Comparison of ENCODE assay signal across 9 cellular contexts in the genomic region with DNA sequence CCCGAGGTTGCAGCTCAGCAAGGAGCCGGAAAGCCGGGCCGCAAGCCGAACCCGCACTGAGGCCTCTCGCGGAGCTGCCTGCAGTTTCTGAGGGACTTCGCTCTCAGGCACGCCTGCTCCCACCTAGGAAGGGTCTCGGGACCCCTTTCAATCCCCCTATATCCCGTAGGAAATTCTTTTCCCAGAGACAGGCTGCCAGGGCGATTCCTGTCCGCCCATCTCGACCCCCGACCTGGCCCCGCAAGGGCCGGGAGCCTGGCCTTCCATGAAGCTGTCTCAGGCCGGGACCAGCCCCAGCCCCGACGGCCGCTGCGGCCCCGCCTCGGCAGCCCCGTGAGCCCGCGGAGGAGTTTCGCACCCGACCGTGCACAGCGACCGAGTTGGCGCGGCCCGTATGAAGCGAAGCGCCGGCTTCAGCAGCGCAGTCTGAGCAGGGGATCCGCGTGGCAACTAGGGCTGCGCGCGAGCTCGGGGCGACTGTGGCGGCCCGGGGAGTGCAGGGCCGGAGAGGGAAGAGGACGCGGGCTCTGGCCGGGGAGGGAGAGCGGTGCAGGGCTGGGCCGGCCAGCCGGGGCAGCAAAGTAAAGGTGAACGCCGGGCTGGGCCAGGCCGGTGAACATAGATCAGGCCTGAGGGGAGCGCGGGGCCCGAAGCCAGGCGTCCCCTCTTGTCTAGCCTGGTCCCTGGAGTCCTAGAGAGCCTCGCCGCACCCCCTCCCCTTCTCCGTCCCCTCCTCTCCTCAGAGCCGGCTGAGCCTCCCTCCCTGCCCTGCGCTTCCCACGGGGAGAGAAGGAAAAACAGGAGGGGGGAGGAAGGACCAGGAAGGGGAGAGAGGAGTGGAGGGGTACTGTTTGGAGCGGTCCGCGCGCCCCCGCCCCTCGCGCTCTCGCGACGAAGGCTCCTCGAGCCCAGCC. TPM values are rescaled to one million over a fixed set of nuclear protein-coding genes. Genes with fewer than 3 reads are reported as not detected.
A peak's percentile ranks its signal among the peaks of the same experiment; 100 is the strongest.
DNase-seq lines count a peak whose midpoint lies in the region; ATAC-seq and TF ChIP-seq lines count a peak whose summit lies in the region.
"Had no signal": no experiment of that assay in that cellular context is flagged by ENCODE, and none has a peak within 500 bp of the region (broad histone marks: within the 10 kb centered on the region; RNA-seq: fewer than 3 reads in every experiment).

No MANE protein-coding gene starts in this region.

- H3K4me1 Mint-ChIP-seq in activated naive CD4-positive, alpha-beta T cell treated with anti-CD3 and anti-CD28 coated beads, Interleukin-2, amount 10 ng/mL, durations not matched to agents 7 days and 5 days: peaks cover 14% of the 10 kb centered on the region
- peaks cover 41% of the 10 kb centered on the region for H3K4me1 Mint-ChIP-seq in activated B cell treated with CpG ODN at 0.5 μM for 24 hours

- H3K27me3 ChIP-seq in subcutaneous abdominal adipose tissue (ENCODE audit: control insufficient read depth in 5 of 5, insufficient read depth in 4 of 5, low read length in 5 of 5): peaks cover 58 to 87% (median 82%) of the 10 kb centered on the region in 5 donors

- no peak overlapping the region for H3K4me3 Mint-ChIP-seq in activated naive CD4-positive, alpha-beta T cell treated with anti-CD3 and anti-CD28 coated beads, Interleukin-2, amount 10 ng/mL, durations not matched to agents 7 days and 5 days
- H3K4me3 Mint-ChIP-seq in activated B cell treated with CpG ODN at 0.5 μM for 24 hours: peak overlapping the region; percentile 58

- intact Hi-C loops in activated B cell treated with CpG ODN at 0.5 μM for 24 hours (cut with micrococcal nuclease): loop anchor here (10.0 kb wide), 1 partner anchor 1931 kb away; no protein-coding TSS in a partner anchor

- H3K27ac Mint-ChIP-seq in activated naive CD4-positive, alpha-beta T cell treated with anti-CD3 and anti-CD28 coated beads, Interleukin-2, amount 10 ng/mL, durations not matched to agents 7 days and 5 days: no peak overlapping the region
- H3K27ac Mint-ChIP-seq in activated B cell treated with CpG ODN at 0.5 μM for 24 hours: no peak overlapping the region

- peak; percentile 10 for DNase-seq in activated naive CD4-positive, alpha-beta T cell treated with anti-CD3 and anti-CD28 coated beads, Interleukin-2, amount 10 ng/mL, durations not matched to agents 7 days and 5 days
- DNase-seq in activated naive CD4-positive, alpha-beta T cell (lab: John Stamatoyannopoulos, UW): no peak
- no peak for DNase-seq in activated B cell treated with CpG ODN at 0.5 μM for 24 hours
- peak; percentile 50 for DNase-seq in iPS-NIHi7 (ENCODE audit: extremely low spot score)
- DNase-seq in amniotic stem cell (lab: John Stamatoyannopoulos, UW): no peak
- DNase-seq: Karpas-422 had no signal

- peak overlapping the region in 3 of 5 donors; percentile 9 to 26 (median 11) for H3K4me3 ChIP-seq in subcutaneous abdominal adipose tissue (ENCODE audit: low read depth in 1 of 5, low read length in 5 of 5)

- POLR2A ChIA-PET in activated B cell treated with CpG ODN at 0.5 μM for 24 hours (lab: Charles Lee): no interaction called here

- peaks cover 100% of the 10 kb centered on the region for H3K27me3 Mint-ChIP-seq in activated naive CD4-positive, alpha-beta T cell treated with anti-CD3 and anti-CD28 coated beads, Interleukin-2, amount 10 ng/mL, durations not matched to agents 7 days and 5 days
- peaks cover 51% of the 10 kb centered on the region for H3K27me3 Mint-ChIP-seq in activated B cell treated with CpG ODN at 0.5 μM for 24 hours

- no peak for ATAC-seq in activated B cell treated with CpG ODN at 0.5 μM for 24 hours (ENCODE audit: low read depth)
- ATAC-seq in GM21447 (IDR thresholded peaks at IDR 0.05; ENCODE audit: unreplicated experiment): no peak
- no peak for ATAC-seq in GM21737 (IDR thresholded peaks at IDR 0.05; ENCODE audit: unreplicated experiment)

- no peak for TF ChIP-seq CTCF in activated B cell treated with CpG ODN at 0.5 μM for 24 hours (IDR thresholded peaks at IDR 0.05)

- no peaks in the 10 kb centered on the region for H3K9me3 Mint-ChIP-seq in activated naive CD4-positive, alpha-beta T cell treated with anti-CD3 and anti-CD28 coated beads, Interleukin-2, amount 10 ng/mL, durations not matched to agents 7 days and 5 days
- no peaks in the 10 kb centered on the region for H3K9me3 Mint-ChIP-seq in activated B cell treated with CpG ODN at 0.5 μM for 24 hours

- no peaks in the 10 kb centered on the region for H3K36me3 ChIP-seq in subcutaneous abdominal adipose tissue (ENCODE audit: control insufficient read depth in 5 of 5, insufficient read depth in 5 of 5, low read length in 5 of 5)

- H3K36me3 Mint-ChIP-seq in activated naive CD4-positive, alpha-beta T cell treated with anti-CD3 and anti-CD28 coated beads, Interleukin-2, amount 10 ng/mL, durations not matched to agents 7 days and 5 days: no peaks in the 10 kb centered on the region
- no peaks in the 10 kb centered on the region for H3K36me3 Mint-ChIP-seq in activated B cell treated with CpG ODN at 0.5 μM for 24 hours (ENCODE audit: low read depth)

- H3K4me1 ChIP-seq in subcutaneous abdominal adipose tissue (ENCODE audit: control insufficient read depth in 5 of 5, insufficient read depth in 5 of 5, low read length in 5 of 5): peaks cover 0 to 61% (median 53%) of the 10 kb centered on the region in 5 donors

- H3K9ac ChIP-seq in subcutaneous abdominal adipose tissue (ENCODE audit: low read length in 5 of 5): no peak overlapping the region

- H3K27ac ChIP-seq in subcutaneous abdominal adipose tissue (ENCODE audit: low read depth, low read length): no peak overlapping the region

- H3K9me3 ChIP-seq in subcutaneous abdominal adipose tissue (ENCODE audit: control insufficient read depth in 5 of 5, low read length in 5 of 5): no peaks in the 10 kb centered on the region

- CTCF ChIA-PET in activated naive CD4-positive, alpha-beta T cell treated with anti-CD3 and anti-CD28 coated beads, Interleukin-2, amount 10 ng/mL, durations not matched to agents 7 days and 5 days (lab: Charles Lee): no interaction called here
- CTCF ChIA-PET in activated B cell treated with CpG ODN at 0.5 μM for 24 hours (lab: Charles Lee): no interaction called here

RNA-seq across cellular contexts. Expression of gene PRDM12, which starts 0.9 kb away (rescaled TPM):
- not detected in 2 replicates for total RNA-seq in activated B cell treated with CpG ODN at 0.5 μM for 24 hours

RNA-seq across cellular contexts. Expression of gene EXOSC2, which starts 30.1 kb away (rescaled TPM):
- 49.6 and 54.8 TPM in 2 replicates for total RNA-seq in activated B cell treated with CpG ODN at 0.5 μM for 24 hours

Comparison
In these comparisons a context has a peak if more than half of its experiments do, and no peak if none do; other contexts are left out.
1. DNase-seq: peak in activated naive CD4-positive, alpha-beta T cell treated with anti-CD3 and anti-CD28 coated beads, Interleukin-2, amount 10 ng/mL, durations not matched to agents 7 days and 5 days (single experiment) and iPS-NIHi7 (single experiment); none in activated naive CD4-positive, alpha-beta T cell (0 of 4), activated B cell treated with CpG ODN at 0.5 μM for 24 hours (single experiment) and amniotic stem cell (single experiment).